In the genomic region with DNA sequence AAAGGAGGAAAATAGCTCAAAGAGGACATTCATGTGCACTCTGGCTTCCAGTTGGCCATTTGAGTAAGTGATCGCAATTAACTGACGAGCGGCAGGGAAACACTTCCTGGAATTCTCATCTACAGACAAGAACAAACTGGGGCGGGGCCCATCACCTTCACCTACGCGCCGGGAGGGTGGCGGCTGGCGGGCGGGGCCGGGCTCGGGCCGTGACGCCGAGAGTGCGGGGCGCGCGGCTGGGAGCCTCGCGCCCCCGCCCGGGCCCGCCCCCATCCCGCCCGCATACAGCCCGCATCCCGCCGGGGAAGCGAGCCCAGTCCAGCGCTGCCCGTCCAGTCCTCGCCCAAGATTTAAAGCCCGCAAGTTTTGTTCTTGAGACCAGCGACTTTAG, we compare ENCODE assay signal across 8 cellular contexts. TPM values are rescaled to one million over a fixed set of nuclear protein-coding genes. Genes with fewer than 3 reads are reported as not detected.
DNase-seq lines count a peak whose midpoint lies in the region; TF ChIP-seq lines count a peak whose summit lies in the region.

A gene with protein sequence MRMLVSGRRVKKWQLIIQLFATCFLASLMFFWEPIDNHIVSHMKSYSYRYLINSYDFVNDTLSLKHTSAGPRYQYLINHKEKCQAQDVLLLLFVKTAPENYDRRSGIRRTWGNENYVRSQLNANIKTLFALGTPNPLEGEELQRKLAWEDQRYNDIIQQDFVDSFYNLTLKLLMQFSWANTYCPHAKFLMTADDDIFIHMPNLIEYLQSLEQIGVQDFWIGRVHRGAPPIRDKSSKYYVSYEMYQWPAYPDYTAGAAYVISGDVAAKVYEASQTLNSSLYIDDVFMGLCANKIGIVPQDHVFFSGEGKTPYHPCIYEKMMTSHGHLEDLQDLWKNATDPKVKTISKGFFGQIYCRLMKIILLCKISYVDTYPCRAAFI (plus strand): TSS at position 281 of the 391 bp plus-strand sequence. CDS start 16,546 bp downstream, outside the sequence.

- H3K4me3 Mint-ChIP-seq in H9, result peak within 1 kb of the TSS; percentile 67 to 82

- H3K4me1 Mint-ChIP-seq in H9, result peaks cover 26 to 31% of the 10 kb centered on the region in 2 experiments

- no peak within 1 kb of the TSS for H4K91ac ChIP-seq in H9 (ENCODE audit: insufficient read length, low read depth, low read length)

- H3K36me3 Mint-ChIP-seq in H9 (ENCODE audit: insufficient read depth in 1 of 3, low read depth in 3 of 3), result no peaks in the 10 kb centered on the region

- H3K4ac ChIP-seq in H9 (ENCODE audit: low read depth, low read length), result no peak within 1 kb of the TSS

- peak within 1 kb of the TSS in 1 of 3 experiments; percentile 63; a peak in 1 of 7 replicates for H3K27ac Mint-ChIP-seq in H9

- H3K14ac ChIP-seq in H9 (ENCODE audit: insufficient read depth, low read length), result peak within 1 kb of the TSS; percentile 93

- TF ChIP-seq CTCF in H9 (conservative IDR thresholded peaks at IDR 0.05), result no peak
- TF ChIP-seq CTCF in astrocyte of the cerebellum (IDR thresholded peaks at IDR 0.05; ENCODE audit: low read depth, low read length, missing control alignments), result no peak

- no peak within 1 kb of the TSS for H3K56ac ChIP-seq in H9 (ENCODE audit: insufficient read length, low read depth, low read length)

- peak; percentile 65 for DNase-seq in H9
- DNase-seq in OCI-M1 (lab: John Stamatoyannopoulos, UW), result peak; percentile 65
- DNase-seq in astrocyte of the cerebellum (ENCODE audit: low read depth), result no peak
- DNase-seq in iPS-NIHi11 (ENCODE audit: low spot score), result peak; percentile 57
- DNase-seq in medulla oblongata (ENCODE audit: extremely low spot score), result no peak
- DNase-seq in NK-92 (lab: John Stamatoyannopoulos, UW; ENCODE audit: unreplicated experiment), result no peak
- no peak for DNase-seq in G401 (ENCODE audit: low spot score)

- peak within 1 kb of the TSS; percentile 94 for H3K4me2 ChIP-seq in H9 (ENCODE audit: insufficient read depth, insufficient read length, low read length)

- H3K23ac ChIP-seq in H9 (ENCODE audit: insufficient read length, low read depth, low read length), result no peak within 1 kb of the TSS

- no peaks in the 10 kb centered on the region for H3K9me3 Mint-ChIP-seq in H9

- H2BK5ac ChIP-seq in H9 (ENCODE audit: insufficient read length, low read length), result no peak within 1 kb of the TSS

- no peak within 1 kb of the TSS for H2BK20ac ChIP-seq in H9 (ENCODE audit: low read depth, low read length, poor library complexity, severe bottlenecking)

- H4K8ac ChIP-seq in H9 (replicated peaks; ENCODE audit: insufficient read length, low read depth, low read length), result no peak within 1 kb of the TSS

- no peak within 1 kb of the TSS for H2BK12ac ChIP-seq in H9 (ENCODE audit: insufficient read length, low read depth, low read length)

- no peak within 1 kb of the TSS; the same call in 1 of the 2 replicates for H2BK15ac ChIP-seq in H9 (ENCODE audit: low read depth, low read length)

- no CpG with 5 or more reads among the region's 35 CpGs for WGBS in H9 (ENCODE audit: extremely low coverage, insufficient read length, low lambda C conversion rate)

- H3K27me3 Mint-ChIP-seq in H9 (ENCODE audit: low read depth), result peaks cover 19% of the 10 kb centered on the region

- H2AK5ac ChIP-seq in H9 (ENCODE audit: insufficient read length, low read length), result no peak within 1 kb of the TSS

- in situ Hi-C loops in astrocyte of the cerebellum (cut with HindIII; ENCODE audit: low sequenced_read_pairs) (no loop called here), G401 (cut with HindIII; ENCODE audit: low sequenced_read_pairs) (no loop called here)

- peak within 1 kb of the TSS; percentile 56 for H2AFZ ChIP-seq in H9 (ENCODE audit: low read length)

- H2BK120ac ChIP-seq in H9 (ENCODE audit: low read depth, low read length, poor library complexity, severe bottlenecking), result no peak within 1 kb of the TSS

- peak within 1 kb of the TSS; percentile 72 for H3K9ac ChIP-seq in H9 (ENCODE audit: extremely low read depth, insufficient read length, low read length)

- H3K4me3 ChIP-seq in astrocyte of the cerebellum (ENCODE audit: low read depth, low read length) (peak within 1 kb of the TSS; percentile 75), skin epidermis (peak within 1 kb of the TSS; percentile 47 to 89 (median 72))

- peaks cover 20% of the 10 kb centered on the region for H3K23me2 ChIP-seq in H9 (ENCODE audit: insufficient read length, low read depth, low read length, poor library complexity, severe bottlenecking)

- peak within 1 kb of the TSS; percentile 17 for H4K5ac ChIP-seq in H9 (ENCODE audit: insufficient read length, low read depth, low read length)

- H3T11ph ChIP-seq in H9 (ENCODE audit: low read length), result no peak within 1 kb of the TSS

- H3K9me3 ChIP-seq in H9 (ENCODE audit: control insufficient read depth, low read depth, low read length), result no peaks in the 10 kb centered on the region

- H3K27ac ChIP-seq in H9 (ENCODE audit: insufficient read length, low read depth, low read length) (no peak within 1 kb of the TSS), skin epidermis (peak within 1 kb of the TSS; percentile 77 to 99 (median 91))

- H3K79me1 ChIP-seq in H9 (ENCODE audit: insufficient read depth, low read depth, low read length, poor library complexity, severe bottlenecking), result no peaks in the 10 kb centered on the region

- peaks cover 10% of the 10 kb centered on the region; the same call in 1 of the 2 replicates for H3K27me3 ChIP-seq in H9 (ENCODE audit: insufficient read depth, low read length)

- no peaks in the 10 kb centered on the region for H4K20me1 ChIP-seq in H9 (ENCODE audit: control insufficient read depth, insufficient read depth, insufficient read length)

- H3K4me1 ChIP-seq in H9 (ENCODE audit: insufficient read depth, low read length), result peaks cover 12% of the 10 kb centered on the region; the same call in 1 of the 2 replicates

- H3K18ac ChIP-seq in H9 (ENCODE audit: insufficient read length, low read depth, low read length), result peak within 1 kb of the TSS; percentile 2

- no peaks in the 10 kb centered on the region for H3K79me2 ChIP-seq in H9 (ENCODE audit: insufficient read depth, low read length)

RNA-seq across cellular contexts. Expression of the gene that starts here (rescaled TPM):
- total RNA-seq in H9 (2021), result 7.3 and 7.6 TPM in 2 replicates
- total RNA-seq in G401 (2014; rRNA removed; shearing (Covaris generic)), result not detected in 2 replicates

Comparison
In these comparisons a context has a peak if more than half of its experiments do, and no peak if none do; other contexts are left out.
1. DNase-seq: peak in H9 (single experiment), OCI-M1 (single experiment) and iPS-NIHi11 (single experiment); none in astrocyte of the cerebellum (single experiment), medulla oblongata (single experiment), NK-92 (single experiment) and G401 (single experiment).